Comparison of ENCODE assay signal across 8 cellular contexts in the genomic region with DNA sequence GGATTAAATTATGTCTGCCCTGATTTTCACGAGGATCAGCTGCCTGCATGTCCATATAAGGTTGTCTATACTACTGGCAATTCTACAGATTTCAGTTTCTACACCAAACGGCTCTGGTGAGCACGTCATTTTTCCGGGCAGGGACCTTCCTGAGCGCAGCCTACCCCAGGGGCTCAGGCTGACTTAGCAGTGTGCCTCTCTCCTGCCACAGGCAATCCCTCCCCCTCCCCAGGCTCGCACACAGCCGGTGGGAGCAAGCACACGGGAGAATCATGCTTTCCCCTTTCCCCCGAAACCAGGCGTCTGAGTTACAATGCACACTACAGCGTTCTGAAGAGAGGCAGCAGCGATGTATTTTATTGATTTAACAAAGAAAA. TPM values are rescaled to one million over a fixed set of nuclear protein-coding genes. Genes with fewer than 3 reads are reported as not detected.
DNase-seq lines count a peak whose midpoint lies in the region; ATAC-seq and TF ChIP-seq lines count a peak whose summit lies in the region.

No MANE protein-coding gene starts in this region.

- H3K18ac ChIP-seq in mesenchymal stem cell (ENCODE audit: low read depth in 1 of 2, low read length in 2 of 2), result peak overlapping the region; percentile 85 to 98

- H2BK12ac ChIP-seq in mesenchymal stem cell (ENCODE audit: low read length in 2 of 2), result peak overlapping the region in 1 of 2 experiments; percentile 86

- peak overlapping the region; percentile 91 for H3K4me3 Mint-ChIP-seq in activated CD4-positive, alpha-beta T cell treated with anti-CD3 and anti-CD28 coated beads, Interleukin-2, amount 10 ng/mL, durations not matched to agents 24 days and 14 days

- no peak overlapping the region for H2AFZ ChIP-seq in mesenchymal stem cell (ENCODE audit: low read depth, low read length)

- H3K27me3 Mint-ChIP-seq in activated CD4-positive, alpha-beta T cell treated with anti-CD3 and anti-CD28 coated beads, Interleukin-2, amount 10 ng/mL, durations not matched to agents 24 days and 14 days, result no peaks in the 10 kb centered on the region

- H4K8ac ChIP-seq in mesenchymal stem cell (ENCODE audit: low read length), result peak overlapping the region; percentile 5

- H3K9me3 Mint-ChIP-seq in activated CD4-positive, alpha-beta T cell treated with anti-CD3 and anti-CD28 coated beads, Interleukin-2, amount 10 ng/mL, durations not matched to agents 24 days and 14 days, result peaks cover 3% of the 10 kb centered on the region

- peaks cover 28% of the 10 kb centered on the region for H3K4me1 ChIP-seq in DOHH2 (ENCODE audit: control insufficient read depth, low read length)
- H3K4me1 ChIP-seq in mesenchymal stem cell (ENCODE audit: control insufficient read depth, insufficient read depth, low read depth, low read length), result peaks cover 22% of the 10 kb centered on the region

- peaks cover 60% of the 10 kb centered on the region for H3K4me1 Mint-ChIP-seq in activated CD4-positive, alpha-beta T cell treated with anti-CD3 and anti-CD28 coated beads, Interleukin-2, amount 10 ng/mL, durations not matched to agents 24 days and 14 days

- peaks cover 5% of the 10 kb centered on the region; the same call in 1 of the 2 replicates for H3F3A ChIP-seq in DOHH2 (ENCODE audit: control insufficient read depth, insufficient read depth)

- peaks cover 64% of the 10 kb centered on the region for H3K79me2 ChIP-seq in DOHH2 (ENCODE audit: control insufficient read depth, low read length)

- peak overlapping the region; percentile 5 for H2AK5ac ChIP-seq in mesenchymal stem cell (ENCODE audit: low read length, severe bottlenecking)

- H3K4ac ChIP-seq in mesenchymal stem cell (ENCODE audit: low read depth in 1 of 2, low read length in 2 of 2), result peak overlapping the region in 1 of 2 experiments; percentile 86

- 0% methylated on average over 8 of the region's 12 CpGs for WGBS in mesenchymal stem cell

- H3K4me3 ChIP-seq in DOHH2 (ENCODE audit: low read length) (peak overlapping the region; percentile 80), mesenchymal stem cell (ENCODE audit: insufficient read depth in 1 of 2, low read depth in 1 of 2, low read length in 2 of 2) (peak overlapping the region; percentile 67 to 97)

- peak overlapping the region; percentile 53 for H4K91ac ChIP-seq in mesenchymal stem cell (ENCODE audit: low read length)

- no peaks in the 10 kb centered on the region for H3K9me2 ChIP-seq in DOHH2 (replicated peaks; ENCODE audit: control insufficient read depth, low read length)

- H4K20me1 ChIP-seq in DOHH2 (ENCODE audit: control insufficient read depth, insufficient read depth, low read depth, low read length), result peaks cover 38% of the 10 kb centered on the region

- H2BK5ac ChIP-seq in mesenchymal stem cell (ENCODE audit: low read depth, low read length, poor library complexity, severe bottlenecking), result peak overlapping the region; percentile 90

- no peak for TF ChIP-seq CTCF in DOHH2 (IDR thresholded peaks at IDR 0.05; ENCODE audit: low read depth, low read length, poor library complexity, severe bottlenecking)

- H3K79me1 ChIP-seq in mesenchymal stem cell (replicated peaks; ENCODE audit: low read length, poor library complexity, severe bottlenecking), result no peaks in the 10 kb centered on the region

- DNase-seq in NAMALWA (ENCODE audit: low spot score) (peak; percentile 74), mesenchymal stem cell (peak; percentile 76), NCI-H128 (lab: John Stamatoyannopoulos, UW; ENCODE audit: unreplicated experiment) (no peak)
- peak; percentile 94 for DNase-seq in activated CD4-positive, alpha-beta T cell treated with anti-CD3 and anti-CD28 coated beads, Interleukin-2, amount 10 ng/mL, durations not matched to agents 24 days and 14 days
- peak; percentile 59 for DNase-seq in effector CD4-positive, alpha-beta T cell
- DNase-seq in stimulated activated naive CD8-positive, alpha-beta T cell treated with anti-CD3 and anti-CD28 coated beads, Interleukin-15, Interleukin-2, amounts not matched to agents 100 U/mL and 50 U/mL, for 24 hours, result peak; percentile 79

- intact Hi-C loops in activated CD4-positive, alpha-beta T cell treated with anti-CD3 and anti-CD28 coated beads, Interleukin-2, amount 10 ng/mL, durations not matched to agents 24 days and 14 days (cut with micrococcal nuclease), result loop anchor here (1.0 to 5.0 kb wide), 11 partner anchors 25 to 870 kb away; no protein-coding TSS in a partner anchor

- peak overlapping the region; percentile 86 for H3K4me2 ChIP-seq in DOHH2 (ENCODE audit: low read length)
- H3K4me2 ChIP-seq in mesenchymal stem cell (ENCODE audit: low read length, poor library complexity, severe bottlenecking), result peak overlapping the region; percentile 87

- H3K9me3 ChIP-seq in DOHH2 (ENCODE audit: control insufficient read depth, insufficient read depth, low read length) (no peaks in the 10 kb centered on the region), mesenchymal stem cell (ENCODE audit: control insufficient read depth, low read length) (no peaks in the 10 kb centered on the region)

- H3K27me3 ChIP-seq in DOHH2 (ENCODE audit: control insufficient read depth, low read length) (no peaks in the 10 kb centered on the region), mesenchymal stem cell (ENCODE audit: control insufficient read depth in 1 of 2, insufficient read depth in 1 of 2, low read length in 2 of 2) (no peaks in the 10 kb centered on the region)

- ATAC-seq in GM21529 (IDR thresholded peaks at IDR 0.05; ENCODE audit: unreplicated experiment), result peak; percentile 29
- peak; percentile 50 for ATAC-seq in stimulated activated naive CD8-positive, alpha-beta T cell treated with anti-CD3 and anti-CD28 coated beads, Interleukin-15, Interleukin-2, amounts not matched to agents 100 U/mL and 50 U/mL, for 24 hours

- H3K36me3 Mint-ChIP-seq in activated CD4-positive, alpha-beta T cell treated with anti-CD3 and anti-CD28 coated beads, Interleukin-2, amount 10 ng/mL, durations not matched to agents 24 days and 14 days (ENCODE audit: low read depth), result peaks cover 62% of the 10 kb centered on the region

- H3K27ac ChIP-seq in DOHH2 (ENCODE audit: low read depth, low read length) (peak overlapping the region; percentile 90), mesenchymal stem cell (ENCODE audit: low read length, poor library complexity, severe bottlenecking) (peak overlapping the region; percentile 88)

- H3K9ac ChIP-seq in mesenchymal stem cell (ENCODE audit: low read length), result peak overlapping the region; percentile 100

- H2BK120ac ChIP-seq in mesenchymal stem cell (ENCODE audit: low read depth, low read length), result peak overlapping the region; percentile 8

- H3K14ac ChIP-seq in mesenchymal stem cell (ENCODE audit: low read length in 2 of 2), result peak overlapping the region in 1 of 2 experiments; percentile 97

- H2BK15ac ChIP-seq in mesenchymal stem cell (ENCODE audit: low read depth, poor library complexity, severe bottlenecking), result no peak overlapping the region

- H3K36me3 ChIP-seq in DOHH2 (ENCODE audit: control insufficient read depth, low read length), result peaks cover 66% of the 10 kb centered on the region
- peaks cover 29 to 56% of the 10 kb centered on the region in 2 experiments for H3K36me3 ChIP-seq in mesenchymal stem cell (ENCODE audit: control insufficient read depth in 1 of 2, insufficient read depth in 2 of 2, low read depth in 1 of 2, low read length in 2 of 2)

- peak overlapping the region; percentile 99 for H3K27ac Mint-ChIP-seq in activated CD4-positive, alpha-beta T cell treated with anti-CD3 and anti-CD28 coated beads, Interleukin-2, amount 10 ng/mL, durations not matched to agents 24 days and 14 days

- H3K23ac ChIP-seq in mesenchymal stem cell (ENCODE audit: low read length in 2 of 2), result peak overlapping the region in 1 of 2 experiments; percentile 78

RNA-seq across cellular contexts. Expression of gene KLF6, which starts 1.7 kb away (rescaled TPM):
- total RNA-seq in activated CD4-positive, alpha-beta T cell treated with anti-CD3 and anti-CD28 coated beads, Interleukin-2, amount 10 ng/mL, durations not matched to agents 24 days and 14 days, result 116 and 127 TPM in 2 replicates
- 195 TPM for polyA plus RNA-seq in mesenchymal stem cell (2013, experiment 1 of 2)
- 183 TPM for polyA plus RNA-seq in mesenchymal stem cell (2013, experiment 2 of 2)
